ENCODE assay signal across 18 cellular contexts in the genomic region with DNA sequence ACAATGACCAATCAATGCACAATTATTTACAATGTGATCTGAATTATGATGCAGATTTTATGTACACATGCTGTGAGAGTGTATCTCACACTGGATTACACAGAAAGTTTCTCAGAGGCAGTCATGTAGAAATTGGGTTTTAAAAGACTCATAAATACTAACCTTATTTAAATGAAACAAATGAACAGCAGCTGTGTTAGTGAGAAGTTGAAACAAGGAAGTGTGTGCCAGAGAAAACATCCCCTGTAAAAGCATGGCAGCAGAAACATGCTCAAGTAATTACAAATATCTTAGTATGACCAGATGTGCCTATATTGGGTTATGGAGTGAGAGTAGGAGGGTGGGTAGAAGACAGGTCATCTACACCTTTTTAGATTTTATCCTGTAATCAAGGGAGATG.
DNase-seq lines count a peak whose midpoint lies in the region; ATAC-seq, FAIRE-seq and TF ChIP-seq lines count a peak whose summit lies in the region.
"Had no signal": no experiment of that assay in that cellular context is flagged by ENCODE, and none has a peak within 500 bp of the region (broad histone marks: within the 10 kb centered on the region; RNA-seq: fewer than 3 reads in every experiment).

No MANE protein-coding gene starts in this region.

- no peak overlapping the region for H3K4me3 ChIP-seq in SJCRH30
- H3K4me3 ChIP-seq: smooth muscle cell, vagina had no signal

- CTCF ChIA-PET in activated B cell treated with CpG ODN at 0.5 μM for 24 hours (lab: Charles Lee) = no interaction called here

- no peak overlapping the region for H3K27ac ChIP-seq in SJCRH30
- H3K27ac ChIP-seq: C4-2B, parathyroid adenoma, vagina had no signal

- H3K9me3 ChIP-seq in SJCRH30 (replicated peaks) = no peaks in the 10 kb centered on the region
- H3K9me3 ChIP-seq: vagina had no signal

- ATAC-seq in GM21529 (IDR thresholded peaks at IDR 0.05; ENCODE audit: unreplicated experiment) (peak; percentile 59), HG03095 (IDR thresholded peaks at IDR 0.05; ENCODE audit: unreplicated experiment) (peak; percentile 57), activated B cell treated with CpG ODN at 0.5 μM for 24 hours (ENCODE audit: low read depth) (peak; percentile 42)
- ATAC-seq: left colon; Panc1; stimulated activated naive CD8-positive, alpha-beta T cell treated with anti-CD3 and anti-CD28 coated beads, Interleukin-15, amount 100 ng/mL, for 72 hours had no signal

- peaks cover 31% of the 10 kb centered on the region for H3K4me1 Mint-ChIP-seq in activated B cell treated with CpG ODN at 0.5 μM for 24 hours
- H3K4me1 Mint-ChIP-seq: stimulated activated naive CD8-positive, alpha-beta T cell treated with anti-CD3 and anti-CD28 coated beads, Interleukin-15, amount 100 ng/mL, for 72 hours had no signal

- POLR2A ChIA-PET in activated B cell treated with CpG ODN at 0.5 μM for 24 hours (lab: Charles Lee) = no interaction called here

- intact Hi-C loops in activated B cell treated with CpG ODN at 0.5 μM for 24 hours (cut with micrococcal nuclease) = loop anchor here (2.0 kb wide), 1 partner anchor 25 kb away; no protein-coding TSS in a partner anchor

- FAIRE-seq in RCC 7860 (lab: Jason Lieb, UNC) = no peak

- no peak for TF ChIP-seq CTCF in activated B cell treated with CpG ODN at 0.5 μM for 24 hours (IDR thresholded peaks at IDR 0.05)

- DNase-seq in activated B cell treated with CpG ODN at 0.5 μM for 24 hours (no peak), SJCRH30 (no peak), activated T-cell treated with anti-CD3 and anti-CD28 coated beads for 4 hours (no peak), RCC 7860 (ENCODE audit: low spot score) (no peak), SIG-M5 treated with dmso at 0.1 percent for 504 hours (lab: John Stamatoyannopoulos, UW; ENCODE audit: unreplicated experiment) (no peak)
- DNase-seq: activated gamma-delta T cell treated with Interleukin-2 at 50 U/mL for 16 hours; left colon; NCI-H146; NCI-H510A treated with DMSO at 0.1 percent for 48 hours; stimulated activated naive CD8-positive, alpha-beta T cell treated with anti-CD3 and anti-CD28 coated beads, Interleukin-15, amount 100 ng/mL, for 72 hours had no signal

- H3K27me3 ChIP-seq in SJCRH30 = no peaks in the 10 kb centered on the region
- H3K27me3 ChIP-seq: vagina had no signal

- peak overlapping the region; percentile 24 for H3K27ac Mint-ChIP-seq in activated B cell treated with CpG ODN at 0.5 μM for 24 hours
- H3K27ac Mint-ChIP-seq: dendritic cell treated with granulocyte-macrophage colony-stimulating factor and Interleukin-4, amounts not matched to agents 40 ng/mL and 50 ng/mL, for 4 days; stimulated activated naive CD8-positive, alpha-beta T cell treated with anti-CD3 and anti-CD28 coated beads, Interleukin-15, amount 100 ng/mL, for 72 hours had no signal

- no peaks in the 10 kb centered on the region for H3K36me3 Mint-ChIP-seq in activated B cell treated with CpG ODN at 0.5 μM for 24 hours (ENCODE audit: low read depth)

- no peaks in the 10 kb centered on the region for H3K27me3 Mint-ChIP-seq in activated B cell treated with CpG ODN at 0.5 μM for 24 hours
- H3K27me3 Mint-ChIP-seq: dendritic cell treated with granulocyte-macrophage colony-stimulating factor and Interleukin-4, amounts not matched to agents 40 ng/mL and 50 ng/mL, for 4 days; stimulated activated naive CD8-positive, alpha-beta T cell treated with anti-CD3 and anti-CD28 coated beads, Interleukin-15, amount 100 ng/mL, for 72 hours had no signal

- no peaks in the 10 kb centered on the region for H3K36me3 ChIP-seq in SJCRH30
- H3K36me3 ChIP-seq: vagina had no signal

- no peak overlapping the region for H3K4me3 Mint-ChIP-seq in activated B cell treated with CpG ODN at 0.5 μM for 24 hours
- H3K4me3 Mint-ChIP-seq: dendritic cell treated with granulocyte-macrophage colony-stimulating factor and Interleukin-4, amounts not matched to agents 40 ng/mL and 50 ng/mL, for 4 days; stimulated activated naive CD8-positive, alpha-beta T cell treated with anti-CD3 and anti-CD28 coated beads, Interleukin-15, amount 100 ng/mL, for 72 hours had no signal

- no peaks in the 10 kb centered on the region for H3K4me1 ChIP-seq in SJCRH30
- H3K4me1 ChIP-seq: parathyroid adenoma, vagina had no signal

- H3K9me3 Mint-ChIP-seq in activated B cell treated with CpG ODN at 0.5 μM for 24 hours = no peaks in the 10 kb centered on the region
- H3K9me3 Mint-ChIP-seq: dendritic cell treated with granulocyte-macrophage colony-stimulating factor and Interleukin-4, amounts not matched to agents 40 ng/mL and 50 ng/mL, for 4 days had no signal
